Comparison of ENCODE assay signal across 21 cellular contexts in the genomic region with DNA sequence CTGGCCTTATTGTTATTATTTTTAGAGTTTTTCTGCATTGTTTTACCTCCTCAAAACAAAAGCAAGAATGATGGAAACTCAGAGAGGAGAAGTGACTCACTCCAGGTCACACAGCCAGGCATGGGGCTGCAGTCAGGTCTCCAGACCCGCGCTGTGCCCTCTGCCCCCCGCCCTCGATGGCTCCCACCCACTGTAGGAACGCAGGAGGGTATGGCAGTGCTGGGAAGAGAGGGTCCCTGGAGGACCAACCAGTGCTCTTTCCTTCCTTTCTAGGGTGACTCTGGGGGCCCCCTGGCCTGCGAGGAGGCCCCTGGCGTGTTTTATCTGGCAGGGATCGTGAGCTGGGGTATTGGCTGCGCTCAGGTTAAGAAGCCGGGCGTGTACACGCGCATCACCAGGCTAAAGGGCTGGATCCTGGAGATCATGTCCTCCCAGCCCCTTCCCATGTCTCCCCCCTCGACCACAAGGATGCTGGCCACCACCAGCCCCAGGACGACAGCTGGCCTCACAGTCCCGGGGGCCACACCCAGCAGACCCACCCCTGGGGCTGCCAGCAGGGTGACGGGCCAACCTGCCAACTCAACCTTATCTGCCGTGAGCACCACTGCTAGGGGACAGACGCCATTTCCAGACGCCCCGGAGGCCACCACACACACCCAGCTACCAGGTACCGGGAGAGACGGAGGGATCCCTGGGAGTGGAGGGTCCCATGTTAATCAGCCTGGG. TPM values are rescaled to one million over a fixed set of nuclear protein-coding genes. Genes with fewer than 3 reads are reported as not detected.
DNase-seq lines count a peak whose midpoint lies in the region; ATAC-seq and TF ChIP-seq lines count a peak whose summit lies in the region.
"Had no signal": no experiment of that assay in that cellular context is flagged by ENCODE, and none has a peak within 500 bp of the region (broad histone marks: within the 10 kb centered on the region; RNA-seq: fewer than 3 reads in every experiment).

No MANE protein-coding gene starts in this region.

- DNase-seq in HL-60 (ENCODE audit: low read depth in 1 of 2, low spot score in 1 of 2) (no peak), endodermal cell (peak; percentile 53), spleen (no peak), medulla oblongata (ENCODE audit: extremely low spot score) (no peak), putamen (ENCODE audit: low spot score) (no peak)
- DNase-seq: Caco-2; CD4-positive, alpha-beta memory T cell; DMS 273 treated with DMSO at 0.1 percent for 48 hours; DMS79 treated with DMSO at 0.1 percent for 48 hours; KG1; NCI-H1092 treated with DMSO at 0.1 percent for 48 hours; NCI-H1436 treated with DMSO at 0.1 percent for 48 hours; NCI-H2029; NCI-H2227 treated with DMSO at 0.1 percent for 48 hours; NCI-H510A; NCI-H774; NK-92 treated with Interleukin-12 subunit alpha and Interleukin-12 subunit beta, amount 100 ng/mL, for 24 hours; SIG-M5 had no signal

- peaks cover 40 to 85% (median 63%) of the 10 kb centered on the region in 10 experiments for H3K4me1 ChIP-seq in BLaER1 treated with 17β-estradiol and CSF1 and Interleukin-3, amounts not matched to agents 10 nM and 100 nM
- no peaks in the 10 kb centered on the region for H3K4me1 ChIP-seq in endodermal cell (ENCODE audit: control insufficient read depth, insufficient read depth, low read length)
- H3K4me1 ChIP-seq in spleen, result peaks cover 19 to 56% (median 37%) of the 10 kb centered on the region in 6 donors

- intact Hi-C loops in spleen (cut with DNase I; ENCODE audit: low total_unique reads), result no loop called here

- H3K27ac Mint-ChIP-seq in endodermal cell, result no peak overlapping the region
- H3K27ac Mint-ChIP-seq: CD4-positive, alpha-beta memory T cell had no signal

- no peaks in the 10 kb centered on the region for H3K9me3 Mint-ChIP-seq in endodermal cell
- H3K9me3 Mint-ChIP-seq: CD4-positive, alpha-beta memory T cell had no signal

- peaks cover 17 to 50% (median 42%) of the 10 kb centered on the region in 11 experiments; a peak in 21 of 22 replicates for H3K36me3 ChIP-seq in BLaER1 treated with 17β-estradiol and CSF1 and Interleukin-3, amounts not matched to agents 10 nM and 100 nM
- H3K36me3 ChIP-seq in endodermal cell (ENCODE audit: control insufficient read depth, insufficient read depth, low read length) (peaks cover 5% of the 10 kb centered on the region), spleen (peaks cover 0 to 46% (median 7%) of the 10 kb centered on the region in 6 donors)

- H3K9ac ChIP-seq in BLaER1 treated with 17β-estradiol and CSF1 and Interleukin-3, amounts not matched to agents 10 nM and 100 nM, result peak overlapping the region in 9 of 11 experiments; percentile 24 to 65 (median 44); a peak in 13 of 22 replicates
- H3K9ac ChIP-seq in endodermal cell (ENCODE audit: extremely low read depth, low read length, poor library complexity, severe bottlenecking), result no peak overlapping the region

- TF ChIP-seq CTCF in HL-60 (IDR thresholded peaks at IDR 0.05; ENCODE audit: insufficient read depth, low read length) (no peak), endodermal cell (conservative IDR thresholded peaks at IDR 0.05) (no peak), spleen (IDR thresholded peaks at IDR 0.05 in 8 of 11, conservative IDR thresholded peaks at IDR 0.05 in 3 of 11) (no peak)

- no peaks in the 10 kb centered on the region for H3K27me3 ChIP-seq in BLaER1 treated with 17β-estradiol and CSF1 and Interleukin-3, amounts not matched to agents 10 nM and 100 nM
- H3K27me3 ChIP-seq in HL-60 (ENCODE audit: insufficient read depth, poor library complexity, severe bottlenecking), result no peaks in the 10 kb centered on the region
- H3K27me3 ChIP-seq in endodermal cell (ENCODE audit: control insufficient read depth, insufficient read depth, low read length, poor library complexity, severe bottlenecking), result no peaks in the 10 kb centered on the region
- H3K27me3 ChIP-seq in spleen (replicated peaks in 1 of 7), result no peaks in the 10 kb centered on the region

- whole genome bisulfite sequencing in endodermal cell (ENCODE audit: insufficient coverage in 1 of 2, insufficient read length in 1 of 2), 2 experiments, result 92 to 94% methylated on average over 17 to 23 of the region's 23 CpGs
- WGBS in spleen, 5 donors, result 78 to 96% (median 89%) methylated on average over 13 to 23 of the region's 23 CpGs

- H3K4me3 Mint-ChIP-seq in endodermal cell, result no peak overlapping the region
- H3K4me3 Mint-ChIP-seq: CD4-positive, alpha-beta memory T cell had no signal

- H4K20me1 ChIP-seq in BLaER1 treated with 17β-estradiol and CSF1 and Interleukin-3, amounts not matched to agents 10 nM and 100 nM, result peaks cover 23 to 71% (median 54%) of the 10 kb centered on the region in 11 experiments

- peak overlapping the region in 9 of 11 experiments; percentile 36 to 100 (median 85); a peak in 17 of 22 replicates for H3K4me2 ChIP-seq in BLaER1 treated with 17β-estradiol and CSF1 and Interleukin-3, amounts not matched to agents 10 nM and 100 nM

- H3K27me3 Mint-ChIP-seq in endodermal cell (ENCODE audit: insufficient read depth), result no peaks in the 10 kb centered on the region
- H3K27me3 Mint-ChIP-seq: CD4-positive, alpha-beta memory T cell had no signal

- peak overlapping the region in 8 of 11 experiments; percentile 41 to 75 (median 57); a peak in 16 of 22 replicates for H3K27ac ChIP-seq in BLaER1 treated with 17β-estradiol and CSF1 and Interleukin-3, amounts not matched to agents 10 nM and 100 nM
- H3K27ac ChIP-seq in HL-60 (replicated peaks) (peak overlapping the region; percentile 17), endodermal cell (ENCODE audit: low read depth, low read length) (no peak overlapping the region), spleen (peak overlapping the region in 5 of 8 donors; percentile 80 to 99 (median 94))

- peaks cover 5% of the 10 kb centered on the region for H3K36me3 Mint-ChIP-seq in endodermal cell (ENCODE audit: low read depth)

- H3K9me3 ChIP-seq in BLaER1 treated with 17β-estradiol and CSF1 and Interleukin-3, amounts not matched to agents 10 nM and 100 nM (replicated peaks in 1 of 11), result peaks cover 0 to 9% (median 4%) of the 10 kb centered on the region in 11 experiments; a peak in 4 of 22 replicates
- H3K9me3 ChIP-seq in endodermal cell (ENCODE audit: control insufficient read depth, low read length) (no peaks in the 10 kb centered on the region), spleen (peaks cover 0 to 6% (median 0%) of the 10 kb centered on the region in 8 donors)
- H3K9me3 ChIP-seq: Caco-2 had no signal

- no peak for ATAC-seq in GM21515 (IDR thresholded peaks at IDR 0.05; ENCODE audit: unreplicated experiment)
- ATAC-seq: SK-N-SH treated with all-trans-retinoic acid at 6 μM for 48 hours had no signal

- no peak for TF ChIP-seq POLR2A in spleen (IDR thresholded peaks at IDR 0.05)

- H3K4me3 ChIP-seq in BLaER1 treated with 17β-estradiol and CSF1 and Interleukin-3, amounts not matched to agents 10 nM and 100 nM, result no peak overlapping the region
- H3K4me3 ChIP-seq in HL-60 (replicated peaks; ENCODE audit: insufficient read depth, low read length), result no peak overlapping the region
- no peak overlapping the region for H3K4me3 ChIP-seq in endodermal cell (ENCODE audit: low read length)
- no peak overlapping the region for H3K4me3 ChIP-seq in spleen

- peaks cover 4% of the 10 kb centered on the region for H3K4me1 Mint-ChIP-seq in endodermal cell

RNA-seq across cellular contexts. Expression of gene TIMM13, which starts 5.6 kb away (rescaled TPM):
- total RNA-seq in endodermal cell (100 to 1,000 TPM; 149 to 175 TPM), spleen (10 to 100 TPM; 21.1 to 59.3 (median 44.2) TPM)
- 96.0 TPM for polyA plus RNA-seq in endodermal cell (2013, experiment 1 of 2)
- polyA plus RNA-seq in endodermal cell (2013, experiment 2 of 2), result 86.4 TPM
- polyA plus RNA-seq in spleen, result 10 to 100 TPM; 39.5 to 87.5 (median 84.1) TPM

RNA-seq across cellular contexts. Expression of gene LMNB2, which starts 35.0 kb away (rescaled TPM):
- total RNA-seq in endodermal cell, result 100 to 1,000 TPM; 146 to 191 TPM
- polyA plus RNA-seq in endodermal cell (2013, experiment 1 of 2), result 119 TPM
- polyA plus RNA-seq in endodermal cell (2013, experiment 2 of 2), result 116 TPM
- total RNA-seq in spleen, result 10 to 100 TPM; 15.5 to 26.0 (median 21.6) TPM
- 10 to 100 TPM in 1 of 3 donors, 1 to 10 TPM in 2; 4.9 to 21.7 (median 8.9) TPM for polyA plus RNA-seq in spleen

RNA-seq across cellular contexts. Expression of gene GADD45B, which starts 54.2 kb away (rescaled TPM):
- 10 to 100 TPM; 16.5 to 23.6 TPM for total RNA-seq in endodermal cell
- polyA plus RNA-seq in endodermal cell (2013, experiment 1 of 2), result 9.0 TPM
- 10.2 TPM for polyA plus RNA-seq in endodermal cell (2013, experiment 2 of 2)
- 100 to 1,000 TPM in 1 of 7 donors, 10 to 100 TPM in 6; 57.4 to 114 (median 77.4) TPM for total RNA-seq in spleen
- 10 to 100 TPM; 40.6 to 76.9 (median 43.3) TPM for polyA plus RNA-seq in spleen

Comparison
In these comparisons a context has a peak if more than half of its experiments do, and no peak if none do; other contexts are left out.
1. RNA of gene LMNB2, which starts 35.0 kb away (total RNA-seq): 146 to 191 TPM in endodermal cell; 15.5 to 26.0 TPM in spleen; every median in the first group is over 4 times any median in the second.